In the genomic region with DNA sequence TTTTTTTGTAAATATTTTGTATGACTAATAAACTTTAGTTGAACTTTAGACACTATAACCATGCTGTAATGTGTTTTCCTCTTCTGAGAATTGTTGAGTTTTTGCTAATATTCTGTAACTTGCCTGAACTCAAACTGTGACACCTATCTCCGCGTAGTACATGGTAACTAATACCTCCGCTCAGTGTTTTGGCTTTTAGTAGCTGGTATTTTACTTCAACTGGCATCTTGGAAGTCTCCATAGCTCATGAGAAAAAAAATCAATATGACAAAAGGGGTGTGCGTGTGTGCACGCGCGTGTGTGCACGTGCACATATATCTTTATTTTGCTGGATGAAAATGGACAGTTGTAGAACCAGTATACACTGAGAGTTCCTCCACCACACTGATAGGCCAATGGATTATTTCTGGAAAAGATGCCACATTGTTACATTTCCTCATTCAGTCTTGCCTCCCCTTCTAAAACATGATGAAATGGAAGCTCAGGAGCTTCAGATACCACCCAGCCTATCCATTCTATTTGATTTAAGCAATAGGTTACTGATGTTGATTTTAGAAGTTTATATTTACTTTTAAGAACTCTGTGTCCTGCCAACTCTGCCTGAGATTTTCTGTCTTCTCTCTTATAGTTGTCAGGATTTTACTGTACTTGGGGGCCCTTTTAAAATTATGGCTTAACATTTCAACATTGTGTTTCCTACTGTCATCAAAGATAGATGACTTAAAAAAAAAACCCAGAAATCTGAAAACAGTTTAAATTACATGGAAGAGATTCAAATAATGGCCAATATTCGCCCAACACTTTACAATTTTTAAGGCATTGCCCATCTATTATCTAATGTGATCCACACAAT, we compare ENCODE assay signal across 1 cellular context.
A peak's percentile ranks its signal among the peaks of the same experiment; 100 is the strongest.
TF ChIP-seq lines count a peak whose summit lies in the region.

No MANE protein-coding gene starts in this region.

TF ChIP-seq in HepG2, 621 proteins besides CTCF, POLR2A, EP300 and RAD21 (continued from another document and continues in another):
- TF ChIP-seq, protein P1, sequence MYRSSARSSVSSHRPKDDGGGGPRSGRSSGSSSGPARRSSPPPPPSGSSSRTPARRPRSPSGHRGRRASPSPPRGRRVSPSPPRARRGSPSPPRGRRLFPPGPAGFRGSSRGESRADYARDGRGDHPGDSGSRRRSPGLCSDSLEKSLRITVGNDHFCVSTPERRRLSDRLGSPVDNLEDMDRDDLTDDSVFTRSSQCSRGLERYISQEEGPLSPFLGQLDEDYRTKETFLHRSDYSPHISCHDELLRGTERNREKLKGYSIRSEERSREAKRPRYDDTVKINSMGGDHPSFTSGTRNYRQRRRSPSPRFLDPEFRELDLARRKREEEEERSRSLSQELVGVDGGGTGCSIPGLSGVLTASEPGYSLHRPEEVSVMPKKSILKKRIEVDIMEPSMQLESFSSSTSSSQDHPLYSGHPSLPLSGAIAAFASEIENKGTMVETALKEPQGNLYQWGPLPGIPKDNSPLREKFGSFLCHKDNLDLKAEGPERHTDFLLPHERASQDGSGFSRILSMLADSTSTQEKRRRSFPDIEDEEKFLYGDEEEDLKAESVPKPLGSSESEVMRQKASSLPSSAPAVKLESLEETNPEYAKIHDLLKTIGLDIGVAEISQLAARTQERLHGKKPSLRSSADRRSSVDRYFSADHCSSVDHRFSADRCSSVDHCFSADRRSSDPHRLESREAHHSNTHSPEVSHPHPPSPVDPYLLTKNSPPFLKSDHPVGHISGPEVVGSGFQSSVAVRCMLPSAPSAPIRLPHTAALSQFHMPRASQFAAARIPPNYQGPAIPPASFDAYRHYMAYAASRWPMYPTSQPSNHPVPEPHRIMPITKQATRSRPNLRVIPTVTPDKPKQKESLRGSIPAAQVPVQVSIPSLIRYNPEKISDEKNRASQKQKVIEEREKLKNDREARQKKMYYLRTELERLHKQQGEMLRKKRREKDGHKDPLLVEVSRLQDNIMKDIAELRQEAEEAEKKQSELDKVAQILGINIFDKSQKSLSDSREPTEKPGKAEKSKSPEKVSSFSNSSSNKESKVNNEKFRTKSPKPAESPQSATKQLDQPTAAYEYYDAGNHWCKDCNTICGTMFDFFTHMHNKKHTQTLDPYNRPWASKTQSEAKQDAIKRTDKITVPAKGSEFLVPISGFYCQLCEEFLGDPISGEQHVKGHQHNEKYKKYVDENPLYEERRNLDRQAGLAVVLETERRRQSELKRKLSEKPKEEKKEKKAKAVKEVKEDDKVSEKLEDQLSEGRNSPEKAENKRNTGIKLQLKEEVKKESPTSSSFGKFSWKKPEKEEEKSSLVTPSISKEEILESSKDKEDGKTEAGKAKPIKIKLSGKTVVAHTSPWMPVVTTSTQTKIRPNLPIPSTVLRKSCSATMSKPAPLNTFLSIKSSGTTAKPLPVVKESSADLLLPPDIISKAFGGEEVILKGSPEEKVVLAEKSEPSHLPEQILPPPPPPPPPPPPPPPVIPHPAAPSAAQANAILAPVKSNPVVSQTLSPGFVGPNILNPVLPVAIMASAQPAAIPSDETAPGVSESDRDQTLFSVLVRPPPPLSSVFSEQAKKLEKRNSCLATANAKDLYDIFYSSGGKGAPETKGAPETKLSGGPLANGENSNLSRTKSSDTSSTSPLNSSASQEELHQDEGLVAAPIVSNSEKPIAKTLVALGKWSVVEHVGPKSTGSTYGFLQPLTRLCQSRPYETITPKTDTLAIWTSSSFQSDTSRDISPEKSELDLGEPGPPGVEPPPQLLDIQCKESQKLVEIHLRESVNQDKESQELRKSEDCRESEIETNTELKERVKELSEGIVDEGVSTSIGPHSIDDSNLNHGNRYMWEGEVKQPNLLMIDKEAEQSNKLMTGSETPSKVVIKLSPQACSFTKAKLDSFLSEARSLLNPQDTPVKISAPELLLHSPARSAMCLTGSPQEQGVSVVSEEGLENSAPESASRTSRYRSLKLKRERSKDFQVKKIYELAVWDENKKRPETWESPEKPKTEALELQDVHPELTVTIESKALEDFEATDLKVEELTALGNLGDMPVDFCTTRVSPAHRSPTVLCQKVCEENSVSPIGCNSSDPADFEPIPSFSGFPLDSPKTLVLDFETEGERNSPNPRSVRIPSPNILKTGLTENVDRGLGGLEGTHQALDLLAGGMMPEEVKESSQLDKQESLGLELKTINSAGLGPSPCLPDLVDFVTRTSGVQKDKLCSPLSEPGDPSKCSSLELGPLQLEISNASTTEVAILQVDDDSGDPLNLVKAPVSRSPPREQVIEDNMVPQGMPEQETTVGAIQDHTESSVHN (CRISPR knock-in tag; IDR thresholded peaks at IDR 0.05) = no peak
- TF ChIP-seq ZNF24 (IDR thresholded peaks at IDR 0.05) (peak; percentile 89), ZNF615 (CRISPR knock-in tag; IDR thresholded peaks at IDR 0.05; ENCODE audit: borderline replicate concordance) (0 out of 2 replicates have a peak, but pooled peaks have one; percentile 29), SRSF4 (IDR thresholded peaks at IDR 0.05; ENCODE audit: low read depth, low read length, poor library complexity, severe bottlenecking) (no peak), ZNF296 (CRISPR knock-in tag; conservative IDR thresholded peaks at IDR 0.05) (no peak), GLI4 (CRISPR knock-in tag; IDR thresholded peaks at IDR 0.05; ENCODE audit: borderline replicate concordance) (no peak), SP4 (CRISPR knock-in tag; IDR thresholded peaks at IDR 0.05) (no peak), MED13 (CRISPR knock-in tag; IDR thresholded peaks at IDR 0.05) (0 out of 2 replicates have a peak, but pooled peaks have one; percentile 30), BRD4 (CRISPR knock-in tag; IDR thresholded peaks at IDR 0.05) (no peak), NKX3-1 (CRISPR knock-in tag; IDR thresholded peaks at IDR 0.05) (no peak; the same call in 1 of the 2 replicates), HOXA7 (CRISPR knock-in tag; IDR thresholded peaks at IDR 0.05) (no peak), ARHGAP35 (CRISPR knock-in tag; IDR thresholded peaks at IDR 0.05; ENCODE audit: borderline replicate concordance) (no peak), NPAS2 (CRISPR knock-in tag; IDR thresholded peaks at IDR 0.05; ENCODE audit: borderline replicate concordance) (no peak), ZIK1 (CRISPR knock-in tag; IDR thresholded peaks at IDR 0.05; ENCODE audit: borderline replicate concordance, low read depth) (no peak), KLF6 (CRISPR knock-in tag; IDR thresholded peaks at IDR 0.05) (peak; percentile 59; the same call in 1 of the 2 replicates), RXRB (CRISPR knock-in tag; IDR thresholded peaks at IDR 0.05; ENCODE audit: borderline replicate concordance) (peak; percentile 86), ZFP36L2 (CRISPR knock-in tag; IDR thresholded peaks at IDR 0.05) (no peak), NFIC (IDR thresholded peaks at IDR 0.05; ENCODE audit: low read length) (peak; percentile 82), ZNF543 (CRISPR knock-in tag; IDR thresholded peaks at IDR 0.05) (no peak), SMAD9 (CRISPR knock-in tag; IDR thresholded peaks at IDR 0.05) (no peak)
- TF ChIP-seq, protein P2, sequence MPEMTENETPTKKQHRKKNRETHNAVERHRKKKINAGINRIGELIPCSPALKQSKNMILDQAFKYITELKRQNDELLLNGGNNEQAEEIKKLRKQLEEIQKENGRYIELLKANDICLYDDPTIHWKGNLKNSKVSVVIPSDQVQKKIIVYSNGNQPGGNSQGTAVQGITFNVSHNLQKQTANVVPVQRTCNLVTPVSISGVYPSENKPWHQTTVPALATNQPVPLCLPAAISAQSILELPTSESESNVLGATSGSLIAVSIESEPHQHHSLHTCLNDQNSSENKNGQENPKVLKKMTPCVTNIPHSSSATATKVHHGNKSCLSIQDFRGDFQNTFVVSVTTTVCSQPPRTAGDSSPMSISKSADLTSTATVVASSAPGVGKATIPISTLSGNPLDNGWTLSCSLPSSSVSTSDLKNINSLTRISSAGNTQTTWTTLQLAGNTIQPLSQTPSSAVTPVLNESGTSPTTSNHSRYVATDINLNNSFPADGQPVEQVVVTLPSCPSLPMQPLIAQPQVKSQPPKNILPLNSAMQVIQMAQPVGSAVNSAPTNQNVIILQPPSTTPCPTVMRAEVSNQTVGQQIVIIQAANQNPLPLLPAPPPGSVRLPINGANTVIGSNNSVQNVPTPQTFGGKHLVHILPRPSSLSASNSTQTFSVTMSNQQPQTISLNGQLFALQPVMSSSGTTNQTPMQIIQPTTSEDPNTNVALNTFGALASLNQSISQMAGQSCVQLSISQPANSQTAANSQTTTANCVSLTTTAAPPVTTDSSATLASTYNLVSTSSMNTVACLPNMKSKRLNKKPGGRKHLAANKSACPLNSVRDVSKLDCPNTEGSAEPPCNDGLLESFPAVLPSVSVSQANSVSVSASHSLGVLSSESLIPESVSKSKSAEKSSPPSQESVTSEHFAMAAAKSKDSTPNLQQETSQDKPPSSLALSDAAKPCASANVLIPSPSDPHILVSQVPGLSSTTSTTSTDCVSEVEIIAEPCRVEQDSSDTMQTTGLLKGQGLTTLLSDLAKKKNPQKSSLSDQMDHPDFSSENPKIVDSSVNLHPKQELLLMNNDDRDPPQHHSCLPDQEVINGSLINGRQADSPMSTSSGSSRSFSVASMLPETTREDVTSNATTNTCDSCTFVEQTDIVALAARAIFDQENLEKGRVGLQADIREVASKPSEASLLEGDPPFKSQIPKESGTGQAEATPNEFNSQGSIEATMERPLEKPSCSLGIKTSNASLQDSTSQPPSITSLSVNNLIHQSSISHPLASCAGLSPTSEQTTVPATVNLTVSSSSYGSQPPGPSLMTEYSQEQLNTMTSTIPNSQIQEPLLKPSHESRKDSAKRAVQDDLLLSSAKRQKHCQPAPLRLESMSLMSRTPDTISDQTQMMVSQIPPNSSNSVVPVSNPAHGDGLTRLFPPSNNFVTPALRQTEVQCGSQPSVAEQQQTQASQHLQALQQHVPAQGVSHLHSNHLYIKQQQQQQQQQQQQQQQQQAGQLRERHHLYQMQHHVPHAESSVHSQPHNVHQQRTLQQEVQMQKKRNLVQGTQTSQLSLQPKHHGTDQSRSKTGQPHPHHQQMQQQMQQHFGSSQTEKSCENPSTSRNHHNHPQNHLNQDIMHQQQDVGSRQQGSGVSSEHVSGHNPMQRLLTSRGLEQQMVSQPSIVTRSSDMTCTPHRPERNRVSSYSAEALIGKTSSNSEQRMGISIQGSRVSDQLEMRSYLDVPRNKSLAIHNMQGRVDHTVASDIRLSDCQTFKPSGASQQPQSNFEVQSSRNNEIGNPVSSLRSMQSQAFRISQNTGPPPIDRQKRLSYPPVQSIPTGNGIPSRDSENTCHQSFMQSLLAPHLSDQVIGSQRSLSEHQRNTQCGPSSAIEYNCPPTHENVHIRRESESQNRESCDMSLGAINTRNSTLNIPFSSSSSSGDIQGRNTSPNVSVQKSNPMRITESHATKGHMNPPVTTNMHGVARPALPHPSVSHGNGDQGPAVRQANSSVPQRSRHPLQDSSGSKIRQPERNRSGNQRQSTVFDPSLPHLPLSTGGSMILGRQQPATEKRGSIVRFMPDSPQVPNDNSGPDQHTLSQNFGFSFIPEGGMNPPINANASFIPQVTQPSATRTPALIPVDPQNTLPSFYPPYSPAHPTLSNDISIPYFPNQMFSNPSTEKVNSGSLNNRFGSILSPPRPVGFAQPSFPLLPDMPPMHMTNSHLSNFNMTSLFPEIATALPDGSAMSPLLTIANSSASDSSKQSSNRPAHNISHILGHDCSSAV (CRISPR knock-in tag; IDR thresholded peaks at IDR 0.05; ENCODE audit: borderline replicate concordance) = no peak
- TF ChIP-seq, protein P3, sequence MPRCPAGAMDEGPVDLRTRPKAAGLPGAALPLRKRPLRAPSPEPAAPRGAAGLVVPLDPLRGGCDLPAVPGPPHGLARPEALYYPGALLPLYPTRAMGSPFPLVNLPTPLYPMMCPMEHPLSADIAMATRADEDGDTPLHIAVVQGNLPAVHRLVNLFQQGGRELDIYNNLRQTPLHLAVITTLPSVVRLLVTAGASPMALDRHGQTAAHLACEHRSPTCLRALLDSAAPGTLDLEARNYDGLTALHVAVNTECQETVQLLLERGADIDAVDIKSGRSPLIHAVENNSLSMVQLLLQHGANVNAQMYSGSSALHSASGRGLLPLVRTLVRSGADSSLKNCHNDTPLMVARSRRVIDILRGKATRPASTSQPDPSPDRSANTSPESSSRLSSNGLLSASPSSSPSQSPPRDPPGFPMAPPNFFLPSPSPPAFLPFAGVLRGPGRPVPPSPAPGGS (CRISPR knock-in tag; IDR thresholded peaks at IDR 0.05) = no peak
- TF ChIP-seq, protein P4, sequence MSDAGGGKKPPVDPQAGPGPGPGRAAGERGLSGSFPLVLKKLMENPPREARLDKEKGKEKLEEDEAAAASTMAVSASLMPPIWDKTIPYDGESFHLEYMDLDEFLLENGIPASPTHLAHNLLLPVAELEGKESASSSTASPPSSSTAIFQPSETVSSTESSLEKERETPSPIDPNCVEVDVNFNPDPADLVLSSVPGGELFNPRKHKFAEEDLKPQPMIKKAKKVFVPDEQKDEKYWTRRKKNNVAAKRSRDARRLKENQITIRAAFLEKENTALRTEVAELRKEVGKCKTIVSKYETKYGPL (CRISPR knock-in tag; IDR thresholded peaks at IDR 0.05) = no peak
- TF ChIP-seq, protein P5, sequence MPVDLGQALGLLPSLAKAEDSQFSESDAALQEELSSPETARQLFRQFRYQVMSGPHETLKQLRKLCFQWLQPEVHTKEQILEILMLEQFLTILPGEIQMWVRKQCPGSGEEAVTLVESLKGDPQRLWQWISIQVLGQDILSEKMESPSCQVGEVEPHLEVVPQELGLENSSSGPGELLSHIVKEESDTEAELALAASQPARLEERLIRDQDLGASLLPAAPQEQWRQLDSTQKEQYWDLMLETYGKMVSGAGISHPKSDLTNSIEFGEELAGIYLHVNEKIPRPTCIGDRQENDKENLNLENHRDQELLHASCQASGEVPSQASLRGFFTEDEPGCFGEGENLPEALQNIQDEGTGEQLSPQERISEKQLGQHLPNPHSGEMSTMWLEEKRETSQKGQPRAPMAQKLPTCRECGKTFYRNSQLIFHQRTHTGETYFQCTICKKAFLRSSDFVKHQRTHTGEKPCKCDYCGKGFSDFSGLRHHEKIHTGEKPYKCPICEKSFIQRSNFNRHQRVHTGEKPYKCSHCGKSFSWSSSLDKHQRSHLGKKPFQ (CRISPR knock-in tag; IDR thresholded peaks at IDR 0.05; ENCODE audit: insufficient replicate concordance) = peak; percentile 61
- TF ChIP-seq, protein P6, sequence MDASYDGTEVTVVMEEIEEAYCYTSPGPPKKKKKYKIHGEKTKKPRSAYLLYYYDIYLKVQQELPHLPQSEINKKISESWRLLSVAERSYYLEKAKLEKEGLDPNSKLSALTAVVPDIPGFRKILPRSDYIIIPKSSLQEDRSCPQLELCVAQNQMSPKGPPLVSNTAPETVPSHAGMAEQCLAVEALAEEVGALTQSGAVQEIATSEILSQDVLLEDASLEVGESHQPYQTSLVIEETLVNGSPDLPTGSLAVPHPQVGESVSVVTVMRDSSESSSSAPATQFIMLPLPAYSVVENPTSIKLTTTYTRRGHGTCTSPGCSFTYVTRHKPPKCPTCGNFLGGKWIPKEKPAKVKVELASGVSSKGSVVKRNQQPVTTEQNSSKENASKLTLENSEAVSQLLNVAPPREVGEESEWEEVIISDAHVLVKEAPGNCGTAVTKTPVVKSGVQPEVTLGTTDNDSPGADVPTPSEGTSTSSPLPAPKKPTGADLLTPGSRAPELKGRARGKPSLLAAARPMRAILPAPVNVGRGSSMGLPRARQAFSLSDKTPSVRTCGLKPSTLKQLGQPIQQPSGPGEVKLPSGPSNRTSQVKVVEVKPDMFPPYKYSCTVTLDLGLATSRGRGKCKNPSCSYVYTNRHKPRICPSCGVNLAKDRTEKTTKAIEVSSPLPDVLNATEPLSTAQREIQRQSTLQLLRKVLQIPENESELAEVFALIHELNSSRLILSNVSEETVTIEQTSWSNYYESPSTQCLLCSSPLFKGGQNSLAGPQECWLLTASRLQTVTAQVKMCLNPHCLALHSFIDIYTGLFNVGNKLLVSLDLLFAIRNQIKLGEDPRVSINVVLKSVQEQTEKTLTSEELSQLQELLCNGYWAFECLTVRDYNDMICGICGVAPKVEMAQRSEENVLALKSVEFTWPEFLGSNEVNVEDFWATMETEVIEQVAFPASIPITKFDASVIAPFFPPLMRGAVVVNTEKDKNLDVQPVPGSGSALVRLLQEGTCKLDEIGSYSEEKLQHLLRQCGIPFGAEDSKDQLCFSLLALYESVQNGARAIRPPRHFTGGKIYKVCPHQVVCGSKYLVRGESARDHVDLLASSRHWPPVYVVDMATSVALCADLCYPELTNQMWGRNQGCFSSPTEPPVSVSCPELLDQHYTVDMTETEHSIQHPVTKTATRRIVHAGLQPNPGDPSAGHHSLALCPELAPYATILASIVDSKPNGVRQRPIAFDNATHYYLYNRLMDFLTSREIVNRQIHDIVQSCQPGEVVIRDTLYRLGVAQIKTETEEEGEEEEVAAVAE (CRISPR knock-in tag; IDR thresholded peaks at IDR 0.05; ENCODE audit: borderline replicate concordance) = peak; percentile 62; the same call in 1 of the 2 replicates
